In genomic region chr3:114697441-114697840, GRCh38 we compare ENCODE assay signal across 1 cellular context.
A peak's percentile ranks its signal among the peaks of the same experiment; 100 is the strongest.
TF ChIP-seq lines count a peak whose summit lies in the region.

No MANE protein-coding gene starts in this region.

TF ChIP-seq in liver, 16 proteins besides CTCF, POLR2A, EP300 and RAD21 (continued from another document):
- TF ChIP-seq REST (IDR thresholded peaks at IDR 0.05) (peak; percentile 69), EGR1 (IDR thresholded peaks at IDR 0.05; ENCODE audit: low read depth in 2 of 2) (peak in 1 of 2 donors; percentile 34), JUND (IDR thresholded peaks at IDR 0.05) (no peak), MAX (IDR thresholded peaks at IDR 0.05) (peak; percentile 63), GABPA (IDR thresholded peaks at IDR 0.05 in 1 of 2, conservative IDR thresholded peaks at IDR 0.05 in 1 of 2) (no peak)
TF ChIP-seq in liver: peak in this region for 8.
